ENCODE assay signal across 22 cellular contexts in genomic region chr20:64055396-64055892, GRCh38. TPM values are rescaled to one million over a fixed set of nuclear protein-coding genes. Genes with fewer than 3 reads are reported as not detected.
DNase-seq lines count a peak whose midpoint lies in the region; ATAC-seq, FAIRE-seq and TF ChIP-seq lines count a peak whose summit lies in the region.
"Had no signal": no experiment of that assay in that cellular context is flagged by ENCODE, and none has a peak within 500 bp of the region (broad histone marks: within the 10 kb centered on the region; RNA-seq: fewer than 3 reads in every experiment).

No MANE protein-coding gene starts in this region.

- peaks cover 69% of the 10 kb centered on the region for H3K27me3 ChIP-seq in left ventricle myocardium inferior (ENCODE audit: low read depth)
- H3K27me3 ChIP-seq in H1 (replicated peaks in 1 of 4; ENCODE audit: control insufficient read depth in 3 of 4, extremely low read depth in 1 of 4, insufficient read depth in 3 of 4, low read length in 3 of 4), result peaks cover 2 to 20% (median 10%) of the 10 kb centered on the region in 4 experiments
- peaks cover 0 to 9% (median under 1%) of the 10 kb centered on the region in 4 donors for H3K27me3 ChIP-seq in upper lobe of left lung
- H3K27me3 ChIP-seq: MG63 had no signal

- no peaks in the 10 kb centered on the region for H4K20me1 ChIP-seq in H1 (replicated peaks in 1 of 2; ENCODE audit: control insufficient read depth in 1 of 2, insufficient read depth in 2 of 2, low read length in 2 of 2)

- TF ChIP-seq POLR2A in H1 (IDR thresholded peaks at IDR 0.05; ENCODE audit: control extremely low read depth in 1 of 2, low read depth in 2 of 2, low read length in 2 of 2) (no peak), upper lobe of left lung (IDR thresholded peaks at IDR 0.05) (no peak)

- peak overlapping the region in 2 of 3 experiments; percentile 30 to 36 for H3K4me3 Mint-ChIP-seq in nephron
- H3K4me3 Mint-ChIP-seq: activated T-cell treated with anti-CD3 and anti-CD28 coated beads, Interleukin-2, amount 50 U/mL, for 24 hours; natural killer cell had no signal

- H3K36me3 ChIP-seq in left ventricle myocardium inferior, result no peaks in the 10 kb centered on the region
- H3K36me3 ChIP-seq in H1 (ENCODE audit: control insufficient read depth in 2 of 4, insufficient read depth in 4 of 4, low read length in 3 of 4), result no peaks in the 10 kb centered on the region
- H3K36me3 ChIP-seq in upper lobe of left lung, result no peaks in the 10 kb centered on the region
- H3K36me3 ChIP-seq: MG63, vagina had no signal

- no peak overlapping the region for H3K9ac ChIP-seq in H1 (replicated peaks in 1 of 4; ENCODE audit: extremely low read depth in 1 of 4, low read depth in 3 of 4, low read length in 3 of 4)

- intact Hi-C loops in left ventricle myocardium inferior (cut with micrococcal nuclease), result no loop called here
- intact Hi-C loops in left cardiac atrium (cut with DNase I), result loop anchor here in 1 of 2 donors (5.0 kb wide), 1 partner anchor 73 kb away; the partner anchor contains the start of gene PRPF6

- H3K56ac ChIP-seq in H1 (replicated peaks; ENCODE audit: insufficient read length, low read depth, low read length), result no peak overlapping the region

- TF ChIP-seq CTCF in left ventricle myocardium inferior (IDR thresholded peaks at IDR 0.05; ENCODE audit: borderline replicate concordance) (no peak), H1 (IDR thresholded peaks at IDR 0.05; ENCODE audit: control extremely low read depth in 1 of 3, insufficient read depth in 1 of 3, low read depth in 1 of 3, low read length in 3 of 3) (no peak), nephron (IDR thresholded peaks at IDR 0.05; ENCODE audit: unreplicated experiment in 3 of 3) (no peak), upper lobe of left lung (IDR thresholded peaks at IDR 0.05) (no peak)

- H3K4me3 ChIP-seq in left ventricle myocardium inferior (peak overlapping the region; percentile 56), H1 (ENCODE audit: extremely low read depth in 1 of 4, insufficient read depth in 2 of 4, low read depth in 3 of 4, low read length in 4 of 4) (no peak overlapping the region), upper lobe of left lung (no peak overlapping the region)
- H3K4me3 ChIP-seq: hepatocyte, MG63, vagina had no signal

- no peak for FAIRE-seq in H1 (lab: Jason Lieb, UNC)
- FAIRE-seq: colon, HTR-8/SVneo had no signal

- no peak overlapping the region; the same call in 1 of the 2 replicates for H4K8ac ChIP-seq in H1 (ENCODE audit: extremely low read depth, insufficient read depth, low read length)

- H3K4me1 Mint-ChIP-seq in nephron, result peaks cover 11% of the 10 kb centered on the region

- H2BK20ac ChIP-seq in H1 (ENCODE audit: low read length), result no peak overlapping the region

- no peak for TF ChIP-seq RAD21 in H1 (IDR thresholded peaks at IDR 0.05 in 1 of 2, conservative IDR thresholded peaks at IDR 0.05 in 1 of 2; ENCODE audit: low read depth in 2 of 2, low read length in 2 of 2)

- H3K23me2 ChIP-seq in H1 (ENCODE audit: low read depth, low read length), result no peaks in the 10 kb centered on the region

- TF ChIP-seq EP300 in H1 (IDR thresholded peaks at IDR 0.05; ENCODE audit: borderline replicate concordance in 1 of 2, low read depth in 2 of 2, low read length in 2 of 2) (no peak), upper lobe of left lung (IDR thresholded peaks at IDR 0.05) (no peak)

- CTCF ChIA-PET in H1 (lab: Charles Lee; ENCODE audit: partially characterized antibody), result interaction anchor here (0.6 to 15.0 kb wide), 10 partner anchors 9 to 75 kb away, joined by 3 to 139 read pairs (median 8); partner anchors contain the start of genes LKAAEAR1, OPRL1, PRPF6 and RGS19

- ATAC-seq in left cardiac atrium (no peak), upper lobe of left lung (ENCODE audit: low FRiP score in 2 of 2) (no peak), HG02973 (IDR thresholded peaks at IDR 0.05; ENCODE audit: unreplicated experiment) (no peak)
- ATAC-seq: activated CD4-positive, CD25-positive, alpha-beta regulatory T cell treated with anti-CD3 and anti-CD28 coated beads, Interleukin-2, amount 50 U/mL, for 24 hours; esophagus mucosa; natural killer cell had no signal

- no peaks in the 10 kb centered on the region for H3K36me3 Mint-ChIP-seq in nephron (ENCODE audit: low read depth)
- H3K36me3 Mint-ChIP-seq: natural killer cell had no signal

- H2BK15ac ChIP-seq in H1 (ENCODE audit: low read length), result no peak overlapping the region

- H3K4me2 ChIP-seq in H1 (ENCODE audit: insufficient read depth in 1 of 2, low read depth in 2 of 2, low read length in 2 of 2), result no peak overlapping the region
- H3K4me2 ChIP-seq: hepatocyte had no signal

- no peak overlapping the region for H4K91ac ChIP-seq in H1 (replicated peaks; ENCODE audit: insufficient read length, low read length)

- no peak overlapping the region for H2AK5ac ChIP-seq in H1 (ENCODE audit: low read depth, low read length)

- H3K27ac Mint-ChIP-seq in nephron, result peak overlapping the region in 2 of 3 experiments; percentile 38 to 63
- H3K27ac Mint-ChIP-seq: activated T-cell treated with anti-CD3 and anti-CD28 coated beads, Interleukin-2, amount 50 U/mL, for 24 hours; natural killer cell had no signal

- H2BK5ac ChIP-seq in H1 (ENCODE audit: low read depth, low read length), result no peak overlapping the region

- H3K14ac ChIP-seq in H1 (ENCODE audit: insufficient read length), result no peak overlapping the region

- H2BK12ac ChIP-seq in H1 (ENCODE audit: low read depth, low read length), result no peak overlapping the region

- H3K27ac ChIP-seq in left ventricle myocardium inferior (replicated peaks) (peak overlapping the region; percentile 94), H1 (ENCODE audit: low read depth, low read length) (no peak overlapping the region), upper lobe of left lung (peak overlapping the region; percentile 85 to 93 (median 90))
- H3K27ac ChIP-seq: hepatocyte, vagina had no signal

- POLR2A ChIA-PET in H1 (lab: Charles Lee; ENCODE audit: partially characterized antibody), result interaction anchor here (1.2 kb wide), 1 partner anchor 19 kb away, joined by 4 read pairs; the partner anchor contains the start of gene C20orf204

- H3K4me1 ChIP-seq in left ventricle myocardium inferior (peaks cover 65% of the 10 kb centered on the region), H1 (replicated peaks in 1 of 4; ENCODE audit: control insufficient read depth in 3 of 4, insufficient read depth in 4 of 4, low read length in 3 of 4) (peaks cover 0 to 20% (median 15%) of the 10 kb centered on the region in 4 experiments; a peak in 6 of 7 replicates), upper lobe of left lung (peaks cover 35 to 68% (median 54%) of the 10 kb centered on the region in 4 donors)

- WGBS in H1 (ENCODE audit: extremely low coverage in 1 of 2, insufficient coverage in 1 of 2, insufficient read length in 1 of 2, insufficient replicate concordance in 2 of 2, low coverage in 1 of 2, low lambda C conversion rate in 2 of 2, missing lambda C conversion rate in 1 of 2), 2 experiments, result 85% methylated on average over 9 of the region's 9 CpGs; no CpG with 5 or more reads in 1 of the 2 experiments
- 51 to 57% methylated on average over 5 to 8 of the region's 9 CpGs for WGBS in upper lobe of left lung, 2 donors

- H3K4ac ChIP-seq in H1 (replicated peaks; ENCODE audit: insufficient read length, low read depth, low read length), result no peak overlapping the region

- no peak overlapping the region for H2BK120ac ChIP-seq in H1 (replicated peaks; ENCODE audit: low read depth, low read length)

- no peak overlapping the region for H2AFZ ChIP-seq in H1 (ENCODE audit: low read length)
- H2AFZ ChIP-seq: hepatocyte had no signal

- H3K27me3 Mint-ChIP-seq in nephron (ENCODE audit: low read depth), result peaks cover 28% of the 10 kb centered on the region

- H3K79me2 ChIP-seq in H1 (ENCODE audit: control insufficient read depth in 1 of 2, insufficient read depth in 2 of 2, low read length in 2 of 2), result no peaks in the 10 kb centered on the region
- H3K79me2 ChIP-seq: hepatocyte had no signal

- H3K9me3 Mint-ChIP-seq in nephron, result no peaks in the 10 kb centered on the region
- H3K9me3 Mint-ChIP-seq: activated T-cell treated with anti-CD3 and anti-CD28 coated beads, Interleukin-2, amount 50 U/mL, for 24 hours; natural killer cell had no signal

- no peaks in the 10 kb centered on the region for H3K9me3 ChIP-seq in left ventricle myocardium inferior (replicated peaks)
- H3K9me3 ChIP-seq in H1 (ENCODE audit: insufficient read depth in 2 of 2, low read depth in 1 of 2, low read length in 1 of 2), result no peaks in the 10 kb centered on the region
- H3K9me3 ChIP-seq in upper lobe of left lung, result no peaks in the 10 kb centered on the region
- H3K9me3 ChIP-seq: MG63, vagina had no signal

- H3K23ac ChIP-seq in H1 (ENCODE audit: insufficient read length), result no peak overlapping the region

- no peak overlapping the region for H4K5ac ChIP-seq in H1 (ENCODE audit: insufficient read length, low read depth, low read length)

- DNase-seq in left ventricle myocardium inferior, result no peak
- DNase-seq in left cardiac atrium, result no peak
- DNase-seq in H1 (ENCODE audit: low read depth in 1 of 2, low spot score in 2 of 2), result no peak
- no peak for DNase-seq in upper lobe of left lung
- DNase-seq in hepatic stellate cell (ENCODE audit: low spot score), result no peak
- no peak for DNase-seq in HuH-7.5 (ENCODE audit: low spot score)
- DNase-seq: activated T-cell treated with anti-CD3 and anti-CD28 coated beads, Interleukin-2, amount 50 U/mL, for 24 hours; amniotic stem cell; MG63; natural killer cell; NCI-H187 treated with DMSO at 0.1 percent for 48 hours; NCI-H526; retina; stimulated activated CD4-positive, alpha-beta T cell treated with anti-CD3 and anti-CD28 coated beads, Interleukin-4, amount 100 ng/mL, for 1 hour had no signal

- no peak overlapping the region; the same call in 1 of the 2 replicates for H3K18ac ChIP-seq in H1 (ENCODE audit: extremely low read depth, low read length)

- H3K79me1 ChIP-seq in H1 (ENCODE audit: low read depth, low read length), result no peaks in the 10 kb centered on the region

RNA-seq across cellular contexts. Expression of gene SOX18, which starts 6.0 kb away (rescaled TPM):
- total RNA-seq in left ventricle myocardium inferior (30.5 TPM), left cardiac atrium (10 to 100 TPM; 39.4 to 83.4 TPM), upper lobe of left lung (100 to 1,000 TPM in 1 of 6 donors, 10 to 100 TPM in 4, 1 to 10 TPM in 1; 6.3 to 138 (median 37.7) TPM)
- total RNA-seq in H1 (2021; fragmentation: NEBNext Ultra II Directional; extraction: Animal tissue kit (Norgen Biotek cat#: 25700)), result 0.23 TPM in 1 of 2 replicates, not detected in the other
- 0.08 and 0.09 TPM in 2 replicates for polyA plus RNA-seq in H1 (2011; rRNA removed)
- not detected for polyA plus RNA-seq in H1 (2011; cell fraction: cytosol; rRNA removed)
- 0.13 TPM for polyA plus RNA-seq in H1 (2011; cell fraction: nucleus; rRNA removed)
- 0.14 to 0.16 TPM in 2 of 4 replicates, not detected in the others for polyA plus RNA-seq in H1 (2012, experiment 1 of 2)
- 0.22 TPM for polyA plus RNA-seq in H1 (2012, experiment 2 of 2)
- 0.34 TPM for polyA plus RNA-seq in H1 (2013, experiment 1 of 2)
- 0.39 TPM for polyA plus RNA-seq in H1 (2013, experiment 2 of 2)
- not detected in 2 replicates for polyA minus RNA-seq in H1 (2011; rRNA and poly(A)+ RNA removed)
- not detected for polyA minus RNA-seq in H1 (2011; cell fraction: cytosol; rRNA and poly(A)+ RNA removed)
- polyA minus RNA-seq in H1 (2011; cell fraction: nucleus; rRNA and poly(A)+ RNA removed), result 0.30 TPM
- total RNA-seq: hepatocyte, natural killer cell had no signal

RNA-seq across cellular contexts. Expression of gene TCEA2, which starts 7.6 kb away (rescaled TPM):
- total RNA-seq in left ventricle myocardium inferior (38.9 TPM), left cardiac atrium (10 to 100 TPM; 44.7 to 46.4 TPM), upper lobe of left lung (10 to 100 TPM; 21.7 to 56.0 (median 28.4) TPM)
- 41.4 and 46.3 TPM in 2 replicates for total RNA-seq in H1 (2021; fragmentation: NEBNext Ultra II Directional; extraction: Animal tissue kit (Norgen Biotek cat#: 25700))
- 42.3 and 66.0 TPM in 2 replicates for polyA plus RNA-seq in H1 (2011; rRNA removed)
- polyA plus RNA-seq in H1 (2011; cell fraction: cytosol; rRNA removed), result 52.5 TPM
- 118 TPM for polyA plus RNA-seq in H1 (2011; cell fraction: nucleus; rRNA removed)
- 34.2 to 60.1 TPM (median 48.8 TPM) in 4 replicates for polyA plus RNA-seq in H1 (2012, experiment 1 of 2)
- polyA plus RNA-seq in H1 (2012, experiment 2 of 2), result 35.4 TPM
- polyA plus RNA-seq in H1 (2013, experiment 1 of 2), result 55.3 TPM
- polyA plus RNA-seq in H1 (2013, experiment 2 of 2), result 51.7 TPM
- 9.5 and 12.8 TPM in 2 replicates for polyA minus RNA-seq in H1 (2011; rRNA and poly(A)+ RNA removed)
- 14.2 TPM for polyA minus RNA-seq in H1 (2011; cell fraction: cytosol; rRNA and poly(A)+ RNA removed)
- 35.6 TPM for polyA minus RNA-seq in H1 (2011; cell fraction: nucleus; rRNA and poly(A)+ RNA removed)

RNA-seq across cellular contexts. Expression of gene C20orf204, which starts 19.5 kb away (rescaled TPM):
- 0.55 TPM for total RNA-seq in left ventricle myocardium inferior
- 1 to 10 TPM in 1 of 2 donors, under 1 TPM in 1; 0.29 to 1.0 TPM for total RNA-seq in left cardiac atrium
- total RNA-seq in H1 (2021; fragmentation: NEBNext Ultra II Directional; extraction: Animal tissue kit (Norgen Biotek cat#: 25700)), result 0.52 and 0.61 TPM in 2 replicates
- polyA plus RNA-seq in H1 (2011; rRNA removed), result 0.39 and 0.96 TPM in 2 replicates
- 0.36 TPM for polyA plus RNA-seq in H1 (2011; cell fraction: cytosol; rRNA removed)
- polyA plus RNA-seq in H1 (2011; cell fraction: nucleus; rRNA removed), result 2.6 TPM
- polyA plus RNA-seq in H1 (2012, experiment 1 of 2), result 0.10 to 0.39 TPM (median 0.25 TPM) in 4 replicates
- polyA plus RNA-seq in H1 (2012, experiment 2 of 2), result 0.13 TPM
- polyA plus RNA-seq in H1 (2013, experiment 1 of 2), result 0.57 TPM
- polyA plus RNA-seq in H1 (2013, experiment 2 of 2), result 0.40 TPM
- 0.29 and 0.41 TPM in 2 replicates for polyA minus RNA-seq in H1 (2011; rRNA and poly(A)+ RNA removed)
- 0.22 TPM for polyA minus RNA-seq in H1 (2011; cell fraction: cytosol; rRNA and poly(A)+ RNA removed)
- polyA minus RNA-seq in H1 (2011; cell fraction: nucleus; rRNA and poly(A)+ RNA removed), result 2.3 TPM
- 1 to 10 TPM in 4 of 6 donors, under 1 TPM in 2; 0.44 to 2.3 (median 1.7) TPM for total RNA-seq in upper lobe of left lung

RNA-seq across cellular contexts. Expression of gene RGS19, which starts 23.9 kb away (rescaled TPM):
- 6.1 TPM for total RNA-seq in left ventricle myocardium inferior
- 1 to 10 TPM; 9.7 to 10.0 TPM for total RNA-seq in left cardiac atrium
- 12.7 and 13.1 TPM in 2 replicates for total RNA-seq in H1 (2021; fragmentation: NEBNext Ultra II Directional; extraction: Animal tissue kit (Norgen Biotek cat#: 25700))
- polyA plus RNA-seq in H1 (2011; rRNA removed), result 16.8 and 21.9 TPM in 2 replicates
- polyA plus RNA-seq in H1 (2011; cell fraction: cytosol; rRNA removed), result 14.6 TPM
- 18.9 TPM for polyA plus RNA-seq in H1 (2011; cell fraction: nucleus; rRNA removed)
- polyA plus RNA-seq in H1 (2012, experiment 1 of 2), result 9.5 to 12.1 TPM (median 10.6 TPM) in 4 replicates
- 8.8 TPM for polyA plus RNA-seq in H1 (2012, experiment 2 of 2)
- polyA plus RNA-seq in H1 (2013, experiment 1 of 2), result 9.0 TPM
- 8.9 TPM for polyA plus RNA-seq in H1 (2013, experiment 2 of 2)
- 4.3 and 4.8 TPM in 2 replicates for polyA minus RNA-seq in H1 (2011; rRNA and poly(A)+ RNA removed)
- 8.7 TPM for polyA minus RNA-seq in H1 (2011; cell fraction: cytosol; rRNA and poly(A)+ RNA removed)
- polyA minus RNA-seq in H1 (2011; cell fraction: nucleus; rRNA and poly(A)+ RNA removed), result 6.3 TPM
- 10 to 100 TPM; 21.5 to 70.8 (median 55.6) TPM for total RNA-seq in upper lobe of left lung

RNA-seq across cellular contexts. Expression of gene OPRL1, which starts 24.4 kb away (rescaled TPM):
- total RNA-seq in left ventricle myocardium inferior (0.52 TPM), left cardiac atrium (under 1 TPM; 0.71 to 0.97 TPM), upper lobe of left lung (1 to 10 TPM; 1.7 to 3.1 (median 2.6) TPM)
- total RNA-seq in H1 (2021; fragmentation: NEBNext Ultra II Directional; extraction: Animal tissue kit (Norgen Biotek cat#: 25700)), result 0.52 and 0.63 TPM in 2 replicates
- 0.98 and 2.0 TPM in 2 replicates for polyA plus RNA-seq in H1 (2011; rRNA removed)
- polyA plus RNA-seq in H1 (2011; cell fraction: cytosol; rRNA removed), result 1.3 TPM
- 2.1 TPM for polyA plus RNA-seq in H1 (2011; cell fraction: nucleus; rRNA removed)
- polyA plus RNA-seq in H1 (2012, experiment 1 of 2), result 0.52 to 1.4 TPM (median 1.1 TPM) in 4 replicates
- polyA plus RNA-seq in H1 (2012, experiment 2 of 2), result 0.81 TPM
- 0.39 TPM for polyA plus RNA-seq in H1 (2013, experiment 1 of 2)
- polyA plus RNA-seq in H1 (2013, experiment 2 of 2), result 0.46 TPM
- 1.2 and 1.4 TPM in 2 replicates for polyA minus RNA-seq in H1 (2011; rRNA and poly(A)+ RNA removed)
- polyA minus RNA-seq in H1 (2011; cell fraction: cytosol; rRNA and poly(A)+ RNA removed), result 1.4 TPM
- polyA minus RNA-seq in H1 (2011; cell fraction: nucleus; rRNA and poly(A)+ RNA removed), result 0.50 TPM
